Comparison of ENCODE assay signal across 15 cellular contexts in genomic region chr1:102241431-102242338, GRCh38.
A peak's percentile ranks its signal among the peaks of the same experiment; 100 is the strongest.
DNase-seq lines count a peak whose midpoint lies in the region; ATAC-seq and TF ChIP-seq lines count a peak whose summit lies in the region.
"Had no signal": no experiment of that assay in that cellular context is flagged by ENCODE, and none has a peak within 500 bp of the region (broad histone marks: within the 10 kb centered on the region; RNA-seq: fewer than 3 reads in every experiment).

No MANE protein-coding gene starts in this region.

- intact Hi-C loops in ovary (cut with DNase I): no loop called here

- TF ChIP-seq EP300 in ovary (IDR thresholded peaks at IDR 0.05): no peak

- H3K27ac Mint-ChIP-seq in T-helper 2 cell treated with Interferon-gamma antibody and Interleukin-4, amounts not matched to agents 5 μg/mL and 100 μg/mL, for 36 hours: no peak overlapping the region
- H3K27ac Mint-ChIP-seq: activated T-cell treated with anti-CD3 and anti-CD28 coated beads, Interleukin-2, amount 50 U/mL, for 72 hours; mesothelial cell of epicardium had no signal

- DNase-seq in SKM-1 treated with dmso at 0.1 percent for 144 hours (lab: John Stamatoyannopoulos, UW; ENCODE audit: unreplicated experiment): peak; percentile 2
- no peak for DNase-seq in SKM-1 (lab: John Stamatoyannopoulos, UW; ENCODE audit: unreplicated experiment)
- no peak for DNase-seq in inferior parietal cortex (ENCODE audit: extremely low spot score)
- DNase-seq in ovary: no peak
- DNase-seq in activated T-cell treated with anti-CD3 and anti-CD28 coated beads, Interleukin-2, amount 50 U/mL, for 4 hours: no peak
- DNase-seq in T-helper 2 cell treated with Interferon-gamma antibody and Interleukin-4, amounts not matched to agents 5 μg/mL and 100 μg/mL, for 36 hours (ENCODE audit: low spot score): no peak
- DNase-seq: 8988T; activated T-cell treated with anti-CD3 and anti-CD28 coated beads, Interleukin-2, amount 50 U/mL, for 72 hours; NCI-H1694 treated with DMSO at 0.1 percent for 48 hours; upper lobe of right lung had no signal

- TF ChIP-seq POLR2A in ovary (IDR thresholded peaks at IDR 0.05): no peak

- no peaks in the 10 kb centered on the region for H3K9me3 ChIP-seq in ovary
- H3K9me3 ChIP-seq: upper lobe of right lung had no signal

- no peak for TF ChIP-seq CTCF in ovary (IDR thresholded peaks at IDR 0.05)

- H3K4me3 Mint-ChIP-seq in activated T-cell treated with anti-CD3 and anti-CD28 coated beads, Interleukin-2, amount 50 U/mL, for 4 hours: no peak overlapping the region
- H3K4me3 Mint-ChIP-seq in T-helper 2 cell treated with Interferon-gamma antibody and Interleukin-4, amounts not matched to agents 5 μg/mL and 100 μg/mL, for 36 hours: no peak overlapping the region
- H3K4me3 Mint-ChIP-seq: activated T-cell treated with anti-CD3 and anti-CD28 coated beads, Interleukin-2, amount 50 U/mL, for 72 hours; mesothelial cell of epicardium had no signal

- no peaks in the 10 kb centered on the region for H3K36me3 ChIP-seq in ovary
- H3K36me3 ChIP-seq: upper lobe of right lung had no signal

- 81 to 87% (median 84%) methylated on average over 4 of the region's 4 CpGs for WGBS in ovary, 3 donors

- peaks cover 3% of the 10 kb centered on the region for H3K27me3 ChIP-seq in ovary
- H3K27me3 ChIP-seq: upper lobe of right lung had no signal

- H3K4me1 ChIP-seq in ovary (ENCODE audit: insufficient read depth): no peaks in the 10 kb centered on the region
- H3K4me1 ChIP-seq: upper lobe of right lung had no signal

- ATAC-seq in HG02678 (IDR thresholded peaks at IDR 0.05; ENCODE audit: unreplicated experiment): peak; percentile 33
- ATAC-seq in HG03442 (IDR thresholded peaks at IDR 0.05; ENCODE audit: unreplicated experiment): peak; percentile 70
- no peak for ATAC-seq in activated T-cell treated with anti-CD3 and anti-CD28 coated beads, Interleukin-2, amount 50 U/mL, for 4 hours
- ATAC-seq: activated T-cell treated with anti-CD3 and anti-CD28 coated beads, Interleukin-2, amount 50 U/mL, for 72 hours; sciatic nerve; upper lobe of right lung had no signal

- H3K4me1 Mint-ChIP-seq in activated T-cell treated with anti-CD3 and anti-CD28 coated beads, Interleukin-2, amount 50 U/mL, for 4 hours (ENCODE audit: low read depth): no peaks in the 10 kb centered on the region
- H3K4me1 Mint-ChIP-seq in T-helper 2 cell treated with Interferon-gamma antibody and Interleukin-4, amounts not matched to agents 5 μg/mL and 100 μg/mL, for 36 hours (ENCODE audit: low read depth): no peaks in the 10 kb centered on the region
- H3K4me1 Mint-ChIP-seq: mesothelial cell of epicardium had no signal

- H3K27me3 Mint-ChIP-seq in activated T-cell treated with anti-CD3 and anti-CD28 coated beads, Interleukin-2, amount 50 U/mL, for 4 hours (ENCODE audit: low read depth): no peaks in the 10 kb centered on the region
- H3K27me3 Mint-ChIP-seq in T-helper 2 cell treated with Interferon-gamma antibody and Interleukin-4, amounts not matched to agents 5 μg/mL and 100 μg/mL, for 36 hours (ENCODE audit: low read depth): no peaks in the 10 kb centered on the region

- H3K9me3 Mint-ChIP-seq in activated T-cell treated with anti-CD3 and anti-CD28 coated beads, Interleukin-2, amount 50 U/mL, for 4 hours: peaks cover 7% of the 10 kb centered on the region
- H3K9me3 Mint-ChIP-seq in T-helper 2 cell treated with Interferon-gamma antibody and Interleukin-4, amounts not matched to agents 5 μg/mL and 100 μg/mL, for 36 hours: no peaks in the 10 kb centered on the region
- H3K9me3 Mint-ChIP-seq: mesothelial cell of epicardium had no signal

- no peak overlapping the region for H3K27ac ChIP-seq in ovary
- H3K27ac ChIP-seq: upper lobe of right lung, VCaP had no signal

- H3K4me3 ChIP-seq in ovary: no peak overlapping the region
- H3K4me3 ChIP-seq: upper lobe of right lung had no signal

- H3K36me3 Mint-ChIP-seq in activated T-cell treated with anti-CD3 and anti-CD28 coated beads, Interleukin-2, amount 50 U/mL, for 4 hours (ENCODE audit: insufficient read depth): no peaks in the 10 kb centered on the region
- H3K36me3 Mint-ChIP-seq in T-helper 2 cell treated with Interferon-gamma antibody and Interleukin-4, amounts not matched to agents 5 μg/mL and 100 μg/mL, for 36 hours (ENCODE audit: low read depth): no peaks in the 10 kb centered on the region
- H3K36me3 Mint-ChIP-seq: mesothelial cell of epicardium had no signal

Comparison
In these comparisons a context has a peak if more than half of its experiments do, and no peak if none do; other contexts are left out.
1. ATAC-seq: peak in HG02678 (single experiment) and HG03442 (single experiment); none in activated T-cell treated with anti-CD3 and anti-CD28 coated beads, Interleukin-2, amount 50 U/mL, for 4 hours (0 of 2).